Comparison of ENCODE assay signal across 26 cellular contexts in genomic region chr18:63147973-63148372, GRCh38.
DNase-seq lines count a peak whose midpoint lies in the region; ATAC-seq, FAIRE-seq and TF ChIP-seq lines count a peak whose summit lies in the region.
"Had no signal": no experiment of that assay in that cellular context is flagged by ENCODE, and none has a peak within 500 bp of the region (broad histone marks: within the 10 kb centered on the region; RNA-seq: fewer than 3 reads in every experiment).

No MANE protein-coding gene starts in this region.

- H3K36me3 ChIP-seq in PC-9 (ENCODE audit: low read depth) = no peaks in the 10 kb centered on the region
- no peaks in the 10 kb centered on the region for H3K36me3 ChIP-seq in gastrocnemius medialis
- H3K36me3 ChIP-seq in Peyer's patch = no peaks in the 10 kb centered on the region
- no peaks in the 10 kb centered on the region for H3K36me3 ChIP-seq in pancreas
- H3K36me3 ChIP-seq: heart left ventricle, neural progenitor cell, suprapubic skin had no signal

- in situ Hi-C loops in gastrocnemius medialis (cut with MboI; ENCODE audit: low sequenced_read_pairs in 4 of 4) = loop anchor here in 3 of 4 donors (25.0 kb wide), 1 partner anchor 289 kb away; no protein-coding TSS in a partner anchor

- H3K4me3 ChIP-seq in PC-9 (no peak overlapping the region), gastrocnemius medialis (no peak overlapping the region), Peyer's patch (no peak overlapping the region), pancreas (no peak overlapping the region)
- H3K4me3 ChIP-seq: heart left ventricle, lung, neural progenitor cell, suprapubic skin had no signal

- ATAC-seq in gastrocnemius medialis (no peak), GM21786 (IDR thresholded peaks at IDR 0.05; ENCODE audit: unreplicated experiment) (no peak), pancreas (no peak)
- ATAC-seq: stimulated activated memory B cell treated with anti-CD40 and anti-IgM and Interleukin-4, amounts not matched to agents 10 μg/mL and 1 μg/mL and 100 μg/mL, for 72 hours had no signal

- H3K79me2 ChIP-seq in PC-9 (ENCODE audit: low read depth) = no peaks in the 10 kb centered on the region

- no peak overlapping the region for H2AFZ ChIP-seq in PC-9
- H2AFZ ChIP-seq: neural progenitor cell had no signal

- H3K4me1 ChIP-seq in PC-9 (replicated peaks; ENCODE audit: insufficient read depth) = no peaks in the 10 kb centered on the region
- peaks cover 32 to 40% of the 10 kb centered on the region in 2 donors for H3K4me1 ChIP-seq in gastrocnemius medialis
- peaks cover 0 to 6% (median under 1%) of the 10 kb centered on the region in 4 donors for H3K4me1 ChIP-seq in Peyer's patch
- H3K4me1 ChIP-seq in pancreas = peaks cover 0 to 7% (median 0%) of the 10 kb centered on the region in 3 donors
- H3K4me1 ChIP-seq: neural progenitor cell had no signal

- no peaks in the 10 kb centered on the region for H4K20me1 ChIP-seq in PC-9 (ENCODE audit: insufficient read depth)

- H3F3A ChIP-seq in PC-9 (ENCODE audit: insufficient read depth, low read depth) = no peaks in the 10 kb centered on the region

- 65 to 66% methylated on average over 6 of the region's 6 CpGs for WGBS in pancreas, 2 donors

- TF ChIP-seq CTCF in PC-9 (conservative IDR thresholded peaks at IDR 0.05) = no peak
- no peak for TF ChIP-seq CTCF in gastrocnemius medialis (IDR thresholded peaks at IDR 0.05 in 4 of 5, conservative IDR thresholded peaks at IDR 0.05 in 1 of 5)
- no peak for TF ChIP-seq CTCF in Peyer's patch (IDR thresholded peaks at IDR 0.05)
- TF ChIP-seq CTCF in pancreas (IDR thresholded peaks at IDR 0.05) = no peak

- CTCF ChIA-PET in PC-9 (lab: Charles Lee) = no interaction called here

- no peaks in the 10 kb centered on the region for H3K9me3 ChIP-seq in PC-9 (ENCODE audit: insufficient read depth, low read depth)
- H3K9me3 ChIP-seq in gastrocnemius medialis = no peaks in the 10 kb centered on the region
- no peaks in the 10 kb centered on the region for H3K9me3 ChIP-seq in Peyer's patch
- no peaks in the 10 kb centered on the region for H3K9me3 ChIP-seq in pancreas
- H3K9me3 ChIP-seq: heart left ventricle, SK-N-SH, suprapubic skin had no signal

- H3K27me3 ChIP-seq in PC-9 (ENCODE audit: insufficient read depth, low read depth) (no peaks in the 10 kb centered on the region), gastrocnemius medialis (no peaks in the 10 kb centered on the region), Peyer's patch (no peaks in the 10 kb centered on the region), pancreas (no peaks in the 10 kb centered on the region)
- H3K27me3 ChIP-seq: heart left ventricle, neural progenitor cell, suprapubic skin had no signal

- TF ChIP-seq POLR2A in gastrocnemius medialis (IDR thresholded peaks at IDR 0.05) (no peak), Peyer's patch (IDR thresholded peaks at IDR 0.05) (no peak)

- DNase-seq in activated CD8-positive, alpha-beta memory T cell treated with anti-CD3 and anti-CD28 coated beads for 24 hours = peak; percentile 19
- no peak for DNase-seq in activated CD8-positive, alpha-beta memory T cell treated with anti-CD3 and anti-CD28 coated beads, Interleukin-2, amount 50 U/mL, for 4 hours
- DNase-seq in PC-9 = no peak
- no peak for DNase-seq in epithelial cell of prostate (ENCODE audit: low read depth, low spot score)
- no peak for DNase-seq in gastrocnemius medialis
- no peak for DNase-seq in Peyer's patch
- no peak for DNase-seq in pancreas
- DNase-seq: activated CD4-positive, alpha-beta T cell treated with anti-CD3 and anti-CD28 coated beads, Interleukin-2, amount 50 U/mL, for 1 hour; EL; GOT3; HFFc6; NCI-H1417 treated with DMSO at 0.1 percent for 48 hours; NCI-H2081; NCI-H748 treated with DMSO at 0.1 percent for 48 hours; SK-N-SH; stimulated activated CD4-positive, alpha-beta T cell treated with anti-CD3 and anti-CD28 coated beads, Interleukin-4, amount 100 ng/mL, for 24 hours had no signal

- H3K9me2 ChIP-seq in PC-9 (ENCODE audit: insufficient read depth) = no peaks in the 10 kb centered on the region
- H3K9me2 ChIP-seq: SK-N-SH had no signal

- no TSS peak for BruUV-seq in PC-9 (replicated peaks; lab: Mats Ljungman, UMichigan)

- no peak overlapping the region for H3K4me2 ChIP-seq in PC-9
- H3K4me2 ChIP-seq: KMS-11, neural progenitor cell, SK-N-SH had no signal

- intact Hi-C loops in PC-9 (cut with micrococcal nuclease; ENCODE audit: unreplicated experiment) = no loop called here
- intact Hi-C loops in gastrocnemius medialis (cut with DNase I; ENCODE audit: low total_unique reads) = no loop called here
- intact Hi-C loops in pancreas (cut with DNase I) = no loop called here

- H3K27ac ChIP-seq in PC-9 = peak overlapping the region; percentile 1; the same call in 1 of the 2 replicates
- H3K27ac ChIP-seq in epithelial cell of prostate = peak overlapping the region; percentile 1
- H3K27ac ChIP-seq in gastrocnemius medialis = peak overlapping the region; percentile 24 to 47 (median 32)
- no peak overlapping the region for H3K27ac ChIP-seq in Peyer's patch
- H3K27ac ChIP-seq in pancreas = peak overlapping the region in 2 of 4 donors; percentile 1 to 73
- H3K27ac ChIP-seq: 22Rv1, KMS-11, neural progenitor cell, suprapubic skin, VCaP had no signal

- FAIRE-seq in pancreas (lab: Jason Lieb, UNC) = no peak
- FAIRE-seq: HTR-8/SVneo had no signal

- POLR2A ChIA-PET in PC-9 (lab: Charles Lee; ENCODE audit: unreplicated experiment) = no interaction called here

Comparison
In these comparisons a context has a peak if more than half of its experiments do, and no peak if none do; other contexts are left out.
1. H3K27ac ChIP-seq: peak in PC-9 (single experiment), epithelial cell of prostate (single experiment) and gastrocnemius medialis (4 of 4); none in Peyer's patch (0 of 4).